ENCODE assay signal across 9 cellular contexts in the genomic region with DNA sequence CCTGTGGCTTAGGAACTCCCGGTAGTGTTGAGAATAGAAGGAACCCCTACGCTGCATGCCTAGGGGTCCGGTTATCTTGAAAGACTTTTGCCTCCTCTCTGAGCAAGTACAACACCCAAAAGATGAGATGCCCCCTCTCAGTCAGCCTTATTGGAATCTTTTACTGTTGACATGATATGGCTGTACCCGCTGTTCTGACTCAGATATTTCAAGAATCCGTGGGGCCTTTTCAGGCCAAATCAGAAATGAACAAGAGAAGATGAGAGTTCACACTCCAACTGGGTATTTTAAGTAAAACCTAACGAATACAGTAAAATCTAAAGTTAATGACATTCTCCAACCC.
A peak's percentile ranks its signal among the peaks of the same experiment; 100 is the strongest.
DNase-seq lines count a peak whose midpoint lies in the region; ATAC-seq and TF ChIP-seq lines count a peak whose summit lies in the region.
"Had no signal": no experiment of that assay in that cellular context is flagged by ENCODE, and none has a peak within 500 bp of the region (broad histone marks: within the 10 kb centered on the region; RNA-seq: fewer than 3 reads in every experiment).

No MANE protein-coding gene starts in this region.

- H3K4me1 ChIP-seq in ectodermal cell (ENCODE audit: control insufficient read depth, insufficient read depth, low read length) (peaks cover 3% of the 10 kb centered on the region), trophoblast cell (ENCODE audit: control insufficient read depth in 1 of 2, insufficient read depth in 2 of 2, low read length in 2 of 2) (peaks cover 12 to 15% of the 10 kb centered on the region in 2 experiments)
- H3K4me1 ChIP-seq: parathyroid adenoma had no signal

- no peak overlapping the region for H2BK5ac ChIP-seq in trophoblast cell (ENCODE audit: low read depth, low read length, poor library complexity)

- H3K27ac ChIP-seq in ectodermal cell (ENCODE audit: insufficient read depth, low read depth, low read length, poor library complexity, severe bottlenecking) = no peak overlapping the region
- H3K27ac ChIP-seq in trophoblast cell (ENCODE audit: low read depth, low read length) = no peak overlapping the region
- H3K27ac ChIP-seq: parathyroid adenoma had no signal

- H3K9ac ChIP-seq in trophoblast cell (ENCODE audit: low read length) = no peak overlapping the region
- H3K9ac ChIP-seq: parathyroid adenoma had no signal

- no peak overlapping the region for H4K12ac ChIP-seq in trophoblast cell (ENCODE audit: low read depth, low read length)

- 50 to 51% methylated on average over 6 of the region's 6 CpGs for WGBS in ectodermal cell, 2 experiments
- WGBS in trophoblast cell (ENCODE audit: extremely low coverage, insufficient coverage, insufficient read length) = no CpG with 5 or more reads among the region's 6 CpGs

- H3K79me2 ChIP-seq in trophoblast cell (ENCODE audit: control insufficient read depth, insufficient read depth, low read length, poor library complexity) = no peaks in the 10 kb centered on the region
- H3K79me2 ChIP-seq: parathyroid adenoma had no signal

- H3K18ac ChIP-seq in trophoblast cell (ENCODE audit: low read length) = no peak overlapping the region

- no peak overlapping the region for H2AK5ac ChIP-seq in trophoblast cell (ENCODE audit: low read length)

- H3K36me3 ChIP-seq in ectodermal cell (ENCODE audit: control insufficient read depth, insufficient read depth, low read length) (no peaks in the 10 kb centered on the region), trophoblast cell (ENCODE audit: control insufficient read depth in 1 of 2, insufficient read depth in 2 of 2, low read length in 2 of 2) (no peaks in the 10 kb centered on the region)

- H3K4me1 Mint-ChIP-seq in IgD-negative memory B cell = peaks cover 20 to 32% (median 29%) of the 10 kb centered on the region in 3 donors

- H3K27me3 ChIP-seq in ectodermal cell (ENCODE audit: control insufficient read depth, insufficient read depth, low read length, poor library complexity, severe bottlenecking) (peaks cover 55% of the 10 kb centered on the region), trophoblast cell (ENCODE audit: insufficient read depth, low read length) (peaks cover 9% of the 10 kb centered on the region)

- H3K23ac ChIP-seq in trophoblast cell (ENCODE audit: low read length) = no peak overlapping the region

- no peak overlapping the region for H2BK120ac ChIP-seq in trophoblast cell (ENCODE audit: insufficient read depth, low read length, poor library complexity)

- peak overlapping the region; percentile 78 for H2AFZ ChIP-seq in trophoblast cell (ENCODE audit: insufficient read depth, low read length, poor library complexity)
- H2AFZ ChIP-seq: parathyroid adenoma had no signal

- H3K36me3 Mint-ChIP-seq in IgD-negative memory B cell = peaks cover 2% of the 10 kb centered on the region

- no peak for ATAC-seq in GM21786 (IDR thresholded peaks at IDR 0.05; ENCODE audit: unreplicated experiment)

- no peaks in the 10 kb centered on the region for H3K79me1 ChIP-seq in trophoblast cell (ENCODE audit: low read length)

- H3K9me3 ChIP-seq in ectodermal cell (ENCODE audit: control insufficient read depth, low read length) (no peaks in the 10 kb centered on the region), trophoblast cell (ENCODE audit: insufficient read depth, low read depth, low read length) (peaks cover 3% of the 10 kb centered on the region)

- H2BK12ac ChIP-seq in trophoblast cell (ENCODE audit: low read length) = no peak overlapping the region

- peak overlapping the region; percentile 57 for H3K4me2 ChIP-seq in trophoblast cell (ENCODE audit: low read length)

- DNase-seq in trophoblast cell = no peak
- DNase-seq in NCI-H774 (lab: John Stamatoyannopoulos, UW) = no peak
- no peak for DNase-seq in KG1 (lab: John Stamatoyannopoulos, UW)
- DNase-seq: NCI-H2171 had no signal

- H3K4me3 Mint-ChIP-seq in IgD-negative memory B cell = peak overlapping the region; percentile 92 to 99 (median 96)

- peaks cover 3% of the 10 kb centered on the region for H3K27me3 Mint-ChIP-seq in IgD-negative memory B cell

- H3K4ac ChIP-seq in trophoblast cell (ENCODE audit: low read depth, low read length) = no peak overlapping the region

- peaks cover 0 to 4% (median 0%) of the 10 kb centered on the region in 3 donors for H3K9me3 Mint-ChIP-seq in IgD-negative memory B cell

- no peak for TF ChIP-seq CTCF in GM12875 (IDR thresholded peaks at IDR 0.05; ENCODE audit: borderline replicate concordance, insufficient read depth, low read depth, low read length)

- no peak overlapping the region for H4K91ac ChIP-seq in trophoblast cell (ENCODE audit: low read depth, low read length)

- H3K4me3 ChIP-seq in GM12875 (ENCODE audit: low read depth, low read length) (peak overlapping the region; percentile 38), ectodermal cell (ENCODE audit: insufficient read depth, low read depth, low read length) (peak overlapping the region; percentile 40), trophoblast cell (ENCODE audit: low read depth, low read length) (no peak overlapping the region)

- H3K27ac Mint-ChIP-seq in IgD-negative memory B cell = peak overlapping the region in 2 of 3 donors; percentile 65 to 88

- peak overlapping the region; percentile 76 for H4K8ac ChIP-seq in trophoblast cell (ENCODE audit: low read depth, low read length)

- no peak overlapping the region for H3K14ac ChIP-seq in trophoblast cell (ENCODE audit: low read length)
